1 cellular context compared by ENCODE assay signal in the genomic region with DNA sequence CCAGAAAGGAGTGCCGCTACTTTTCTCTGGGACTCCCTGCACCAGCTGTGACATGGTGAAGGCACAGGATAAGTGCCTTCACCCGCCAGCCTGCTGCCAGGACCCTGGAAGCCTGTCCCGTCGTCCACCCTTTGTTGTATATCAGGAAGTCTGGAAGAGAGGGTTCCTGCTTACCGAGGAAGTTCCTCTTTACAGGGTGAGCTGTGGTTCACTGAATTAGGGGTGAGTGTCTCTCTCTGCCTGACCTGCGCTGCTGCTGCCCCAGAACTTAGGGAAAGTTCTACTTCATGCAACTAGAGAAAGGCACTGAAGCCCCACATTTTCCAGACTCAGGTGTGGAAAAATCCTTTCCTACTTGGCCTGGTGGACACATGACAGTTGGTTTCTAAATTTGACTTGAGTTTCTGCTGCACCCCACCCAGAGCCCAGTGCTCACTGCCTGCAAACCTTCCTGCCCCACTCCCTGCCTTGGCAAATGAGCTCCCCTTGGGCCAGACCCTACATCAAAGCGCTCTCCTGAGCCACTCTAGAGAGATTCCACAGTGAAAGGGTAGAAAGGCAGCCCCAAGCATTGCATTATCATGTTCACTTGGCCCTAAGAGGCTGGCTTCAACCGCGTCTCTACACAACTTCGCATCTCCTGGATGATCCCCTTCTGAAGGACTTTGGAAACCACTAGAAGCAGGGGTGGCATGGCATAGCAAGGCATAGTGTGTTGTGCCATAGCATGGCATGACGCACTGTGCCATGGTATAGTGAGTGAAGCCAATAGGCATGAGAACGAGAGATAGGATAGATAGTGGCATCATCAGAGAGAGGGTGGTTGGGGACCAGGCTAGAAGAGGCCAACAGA.
TF ChIP-seq lines count a peak whose summit lies in the region.

No MANE protein-coding gene starts in this region.

TF ChIP-seq in GM23338, 12 proteins besides CTCF, POLR2A, EP300 and RAD21 (continued from another document):
- TF ChIP-seq NANOG (IDR thresholded peaks at IDR 0.05; ENCODE audit: borderline replicate concordance) (no peak), ZNF331 (CRISPR knock-in tag; IDR thresholded peaks at IDR 0.05; ENCODE audit: low read depth) (no peak)
